ENCODE assay signal across 1 cellular context in the genomic region with DNA sequence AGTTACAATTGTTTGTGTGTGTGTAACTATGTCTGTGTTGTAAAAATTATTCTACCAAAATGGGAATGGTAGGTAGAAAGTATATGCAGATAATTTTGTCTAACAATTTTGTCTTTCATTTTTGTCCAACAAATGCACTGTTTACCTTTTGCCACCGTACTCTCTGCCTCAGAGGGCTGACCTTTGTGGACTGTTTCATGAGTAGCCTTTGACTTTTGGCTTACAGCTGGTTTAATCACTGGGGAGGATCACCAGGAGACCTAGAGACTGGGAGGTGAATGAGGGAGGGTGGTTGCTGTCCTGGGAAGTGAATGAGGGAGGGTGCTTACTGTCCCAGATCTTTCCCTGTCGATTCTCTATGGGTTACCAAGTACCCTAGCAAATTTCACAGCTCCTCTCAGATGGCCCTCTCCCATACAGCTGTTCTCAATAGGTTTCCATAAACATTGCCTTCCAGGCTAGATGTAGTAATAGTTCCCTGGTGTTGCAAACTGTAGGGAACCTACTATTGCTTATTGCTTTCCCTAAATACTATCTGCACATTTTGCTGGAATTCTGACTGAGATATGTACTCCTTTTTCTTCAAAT.
A peak's percentile ranks its signal among the peaks of the same experiment; 100 is the strongest.
TF ChIP-seq lines count a peak whose summit lies in the region.

No MANE protein-coding gene starts in this region.

TF ChIP-seq in HepG2, 621 proteins besides CTCF, POLR2A, EP300 and RAD21:
- TF ChIP-seq ZBTB21 (CRISPR knock-in tag; IDR thresholded peaks at IDR 0.05) (no peak), CCDC6 (CRISPR knock-in tag; IDR thresholded peaks at IDR 0.05) (no peak), NR2F6 (IDR thresholded peaks at IDR 0.05) (peak; percentile 52; the same call in 1 of the 2 replicates), NR2F6 (CRISPR knock-in tag; IDR thresholded peaks at IDR 0.05) (peak; percentile 35; the same call in 1 of the 2 replicates), ZNF781 (CRISPR knock-in tag; IDR thresholded peaks at IDR 0.05; ENCODE audit: borderline replicate concordance, not compliant biosample characterization) (no peak), TBX2 (CRISPR knock-in tag; IDR thresholded peaks at IDR 0.05; ENCODE audit: borderline replicate concordance) (no peak), NR2F1 (CRISPR knock-in tag; IDR thresholded peaks at IDR 0.05) (0 out of 4 replicates have a peak, but pooled peaks of 1 of the 2 experiments have one; percentile 10), ZFP90 (CRISPR knock-in tag; IDR thresholded peaks at IDR 0.05; ENCODE audit: borderline replicate concordance) (no peak), RXRB (CRISPR knock-in tag; IDR thresholded peaks at IDR 0.05; ENCODE audit: borderline replicate concordance) (no peak; the same call in 1 of the 2 replicates), HNF4A (CRISPR knock-in tag; IDR thresholded peaks at IDR 0.05) (0 out of 2 replicates have a peak, but pooled peaks have one; percentile 15)
- TF ChIP-seq, protein P1, sequence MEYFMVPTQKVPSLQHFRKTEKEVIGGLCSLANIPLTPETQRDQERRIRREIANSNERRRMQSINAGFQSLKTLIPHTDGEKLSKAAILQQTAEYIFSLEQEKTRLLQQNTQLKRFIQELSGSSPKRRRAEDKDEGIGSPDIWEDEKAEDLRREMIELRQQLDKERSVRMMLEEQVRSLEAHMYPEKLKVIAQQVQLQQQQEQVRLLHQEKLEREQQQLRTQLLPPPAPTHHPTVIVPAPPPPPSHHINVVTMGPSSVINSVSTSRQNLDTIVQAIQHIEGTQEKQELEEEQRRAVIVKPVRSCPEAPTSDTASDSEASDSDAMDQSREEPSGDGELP (IDR thresholded peaks at IDR 0.05; ENCODE audit: borderline replicate concordance, low read depth) = peak; percentile 41
- TF ChIP-seq, protein P2, sequence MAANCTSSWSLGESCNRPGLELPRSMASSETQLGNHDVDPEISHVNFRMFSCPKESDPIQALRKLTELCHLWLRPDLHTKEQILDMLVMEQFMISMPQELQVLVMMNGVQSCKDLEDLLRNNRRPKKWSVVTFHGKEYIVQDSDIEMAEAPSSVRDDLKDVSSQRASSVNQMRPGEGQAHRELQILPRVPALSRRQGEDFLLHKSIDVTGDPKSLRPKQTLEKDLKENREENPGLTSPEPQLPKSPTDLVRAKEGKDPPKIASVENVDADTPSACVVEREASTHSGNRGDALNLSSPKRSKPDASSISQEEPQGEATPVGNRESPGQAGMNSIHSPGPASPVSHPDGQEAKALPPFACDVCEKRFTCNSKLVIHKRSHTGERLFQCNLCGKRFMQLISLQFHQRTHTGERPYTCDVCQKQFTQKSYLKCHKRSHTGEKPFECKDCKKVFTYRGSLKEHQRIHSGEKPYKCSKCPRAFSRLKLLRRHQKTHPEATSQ (CRISPR knock-in tag; IDR thresholded peaks at IDR 0.05; ENCODE audit: borderline replicate concordance) = no peak
- TF ChIP-seq, protein P3, sequence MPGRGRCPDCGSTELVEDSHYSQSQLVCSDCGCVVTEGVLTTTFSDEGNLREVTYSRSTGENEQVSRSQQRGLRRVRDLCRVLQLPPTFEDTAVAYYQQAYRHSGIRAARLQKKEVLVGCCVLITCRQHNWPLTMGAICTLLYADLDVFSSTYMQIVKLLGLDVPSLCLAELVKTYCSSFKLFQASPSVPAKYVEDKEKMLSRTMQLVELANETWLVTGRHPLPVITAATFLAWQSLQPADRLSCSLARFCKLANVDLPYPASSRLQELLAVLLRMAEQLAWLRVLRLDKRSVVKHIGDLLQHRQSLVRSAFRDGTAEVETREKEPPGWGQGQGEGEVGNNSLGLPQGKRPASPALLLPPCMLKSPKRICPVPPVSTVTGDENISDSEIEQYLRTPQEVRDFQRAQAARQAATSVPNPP (CRISPR knock-in tag; IDR thresholded peaks at IDR 0.05) = no peak
